8 cellular contexts compared by ENCODE assay signal in the genomic region with DNA sequence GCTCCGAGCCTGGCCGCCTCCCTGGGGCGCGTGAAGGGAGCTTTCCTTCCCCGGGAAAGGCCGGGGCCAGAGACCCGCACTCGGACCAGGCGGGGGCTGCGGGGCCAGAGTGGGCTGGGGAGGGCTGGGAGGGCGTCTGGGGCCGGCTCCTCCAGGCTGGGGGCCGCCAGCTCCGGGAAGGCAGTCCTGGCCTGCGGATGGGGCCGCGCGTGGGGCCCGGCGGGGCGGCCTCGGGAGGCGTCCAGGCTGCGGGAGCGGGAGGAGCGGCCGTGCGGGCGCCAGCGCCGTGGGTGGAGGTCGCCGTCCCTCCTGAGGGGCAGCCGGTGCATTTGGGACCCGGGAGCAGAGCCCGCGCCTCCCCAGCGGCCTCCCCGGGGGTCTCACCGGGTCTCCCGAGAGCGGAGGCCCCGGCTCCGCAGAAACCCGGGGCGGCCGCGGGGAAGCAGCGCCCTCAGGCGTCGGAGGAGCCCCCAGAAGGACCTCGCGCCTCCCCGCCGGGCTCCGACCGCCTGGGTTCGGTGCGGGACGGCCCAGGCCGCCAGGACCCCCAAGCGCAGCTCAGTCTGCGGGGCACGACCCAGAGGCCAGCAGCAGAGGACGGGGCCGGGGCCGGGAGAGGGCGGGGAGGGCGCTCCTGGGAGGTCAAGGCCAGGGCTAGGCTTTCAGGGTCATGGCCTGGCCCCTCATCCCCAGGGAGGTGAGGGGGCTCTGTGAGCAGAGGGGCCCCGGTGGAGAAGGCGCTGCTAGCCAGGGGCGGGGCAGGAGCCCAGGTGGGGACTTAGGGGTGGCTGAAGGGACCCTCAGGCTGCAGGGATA. TPM values are rescaled to one million over a fixed set of nuclear protein-coding genes. Genes with fewer than 3 reads are reported as not detected.
DNase-seq lines count a peak whose midpoint lies in the region; ATAC-seq and TF ChIP-seq lines count a peak whose summit lies in the region.

No MANE protein-coding gene starts in this region.

- no peak overlapping the region for H2AFZ ChIP-seq in OCI-LY1 (ENCODE audit: low read length)

- intact Hi-C loops in left ventricle myocardium superior (cut with micrococcal nuclease): no loop called here
- intact Hi-C loops in spleen (cut with DNase I; ENCODE audit: low total_unique reads): loop anchor here (5.0 kb wide), 1 partner anchor 40 kb away; no protein-coding TSS in a partner anchor

- H3K36me3 ChIP-seq in OCI-LY1 (ENCODE audit: insufficient read depth, low read length) (no peaks in the 10 kb centered on the region), spleen (peaks cover 0 to 15% (median 0%) of the 10 kb centered on the region in 6 donors)

- DNase-seq in GM12864 (ENCODE audit: low read depth) (no peak), left ventricle myocardium superior (peak; percentile 79), spleen (peak; percentile 96), NCI-H1694 treated with DMSO at 0.1 percent for 48 hours (lab: John Stamatoyannopoulos, UW) (no peak), NCI-H446 treated with DMSO at 0.1 percent for 48 hours (lab: John Stamatoyannopoulos, UW) (no peak)
- peak in 3 of 4 experiments; percentile 50 to 79 (median 61) for DNase-seq in activated naive CD4-positive, alpha-beta T cell (lab: John Stamatoyannopoulos, UW)

- peaks cover 7% of the 10 kb centered on the region for H3K4me1 ChIP-seq in OCI-LY1 (ENCODE audit: insufficient read depth, low read length, severe bottlenecking)
- H3K4me1 ChIP-seq in spleen: peaks cover 27 to 74% (median 60%) of the 10 kb centered on the region in 6 donors

- H3K27ac ChIP-seq in OCI-LY1 (ENCODE audit: low read depth, low read length, poor library complexity, severe bottlenecking) (no peak overlapping the region), spleen (peak overlapping the region; percentile 77 to 97 (median 92))

- TF ChIP-seq POLR2A in spleen (IDR thresholded peaks at IDR 0.05): no peak

- no peaks in the 10 kb centered on the region for H3K9me2 ChIP-seq in OCI-LY1 (ENCODE audit: low read depth, low read length)

- WGBS in spleen, 5 donors: 1 to 2% (median 1%) methylated on average over 21 to 72 of the region's 72 CpGs

- peaks cover 9% of the 10 kb centered on the region; the same call in 1 of the 2 replicates for H3K27me3 ChIP-seq in OCI-LY1 (ENCODE audit: insufficient read depth, low read length)
- peaks cover 0 to 23% (median 4%) of the 10 kb centered on the region in 7 donors for H3K27me3 ChIP-seq in spleen (replicated peaks in 1 of 7)

- H3K4me3 ChIP-seq in GM12864 (ENCODE audit: low read depth, low read length): peak overlapping the region; percentile 63
- H3K4me3 ChIP-seq in OCI-LY1 (ENCODE audit: low read depth, low read length, poor library complexity, severe bottlenecking): no peak overlapping the region
- peak overlapping the region; percentile 45 to 86 (median 66) for H3K4me3 ChIP-seq in spleen

- no peaks in the 10 kb centered on the region for H4K20me1 ChIP-seq in OCI-LY1 (ENCODE audit: insufficient read depth, low read length)

- no peak overlapping the region for H3K9ac ChIP-seq in OCI-LY1 (ENCODE audit: low read length)

- H3F3A ChIP-seq in OCI-LY1 (ENCODE audit: insufficient read depth, low read length): no peaks in the 10 kb centered on the region

- no peak overlapping the region for H3K4me2 ChIP-seq in OCI-LY1 (ENCODE audit: low read length)

- peak; percentile 66 for ATAC-seq in left ventricle myocardium superior
- ATAC-seq in GM21619 (IDR thresholded peaks at IDR 0.05; ENCODE audit: unreplicated experiment): no peak

- H3K79me2 ChIP-seq in OCI-LY1 (ENCODE audit: insufficient read depth, low read length): no peaks in the 10 kb centered on the region

- peak; percentile 62 for TF ChIP-seq CTCF in GM12864 (IDR thresholded peaks at IDR 0.05; ENCODE audit: low read depth, low read length, missing control alignments)
- peak; percentile 30 for TF ChIP-seq CTCF in OCI-LY1 (IDR thresholded peaks at IDR 0.05; ENCODE audit: low read length)
- peak; percentile 21 to 86 (median 71) for TF ChIP-seq CTCF in spleen (IDR thresholded peaks at IDR 0.05 in 8 of 11, conservative IDR thresholded peaks at IDR 0.05 in 3 of 11)

- no peaks in the 10 kb centered on the region for H3K9me3 ChIP-seq in OCI-LY1 (ENCODE audit: low read length)
- H3K9me3 ChIP-seq in spleen: peaks cover 0 to 5% (median 0%) of the 10 kb centered on the region in 8 donors

RNA-seq across cellular contexts. Expression of a gene that starts 7.3 kb away (rescaled TPM):
- total RNA-seq in left ventricle myocardium superior (69.9 TPM), spleen (10 to 100 TPM in 6 of 7 donors, 1 to 10 TPM in 1; 6.1 to 30.6 (median 26.4) TPM)
- polyA plus RNA-seq in spleen: 10 to 100 TPM; 16.4 to 35.4 (median 28.5) TPM

RNA-seq across cellular contexts. Expression of a gene that starts 11.9 kb away (rescaled TPM):
- total RNA-seq in left ventricle myocardium superior (26.5 TPM), spleen (100 to 1,000 TPM; 285 to 754 (median 415) TPM)
- polyA plus RNA-seq in spleen: 100 to 1,000 TPM in 2 of 3 donors, 10 to 100 TPM in 1; 92.1 to 332 (median 250) TPM

RNA-seq across cellular contexts. Expression of a gene that starts 59.1 kb away (rescaled TPM):
- total RNA-seq in left ventricle myocardium superior (143 TPM), spleen (100 to 1,000 TPM; 121 to 189 (median 165) TPM)
- 10 to 100 TPM; 57.6 to 69.3 (median 64.9) TPM for polyA plus RNA-seq in spleen

Comparison
In these comparisons a context has a peak if more than half of its experiments do, and no peak if none do; other contexts are left out.
1. DNase-seq: peak in activated naive CD4-positive, alpha-beta T cell (3 of 4), left ventricle myocardium superior (single experiment) and spleen (single experiment); none in GM12864 (single experiment), NCI-H1694 treated with DMSO at 0.1 percent for 48 hours (single experiment) and NCI-H446 treated with DMSO at 0.1 percent for 48 hours (single experiment).
2. RNA of a gene that starts 11.9 kb away (total RNA-seq): 285 to 754 TPM in spleen; 26.5 TPM in left ventricle myocardium superior (single experiment); every median in the first group is over 10 times any median in the second.
3. Peak in every context shown above with its lines, with median percentiles within 50 percentile points of each other: CTCF ChIP-seq.